In genomic region chr13:21641629-21642028, GRCh38 we compare ENCODE assay signal across 26 cellular contexts. TPM values are rescaled to one million over a fixed set of nuclear protein-coding genes. Genes with fewer than 3 reads are reported as not detected.
"Had no signal": no experiment of that assay in that cellular context is flagged by ENCODE, and none has a peak within 500 bp of the region (broad histone marks: within the 10 kb centered on the region; RNA-seq: fewer than 3 reads in every experiment).

No MANE protein-coding gene starts in this region.

- H3K4me3 ChIP-seq: ascending aorta, esophagus muscularis mucosa, heart right ventricle, left lung, lung, right lobe of liver, tibial nerve had no signal

- H3K36me3 ChIP-seq: ascending aorta, esophagus muscularis mucosa, heart right ventricle, left lung, neutrophil, right lobe of liver, tibial nerve, WERI-Rb-1 had no signal

- ATAC-seq: activated CD4-positive, CD25-positive, alpha-beta regulatory T cell treated with anti-CD3 and anti-CD28 coated beads, Interleukin-2, amount 50 U/mL, for 24 hours; foreskin keratinocyte; heart right ventricle; left lung; right lobe of liver had no signal

- FAIRE-seq: endothelial cell of umbilical vein had no signal

- H3K4me1 ChIP-seq: ascending aorta, esophagus muscularis mucosa, right lobe of liver had no signal

- DNase-seq: activated CD4-positive, alpha-beta T cell treated with anti-CD3 and anti-CD28 coated beads for 48 hours; activated CD4-positive, alpha-beta T cell treated with anti-CD3 and anti-CD28 coated beads, Interleukin-2, amount 50 U/mL, for 48 hours; activated CD8-positive, alpha-beta memory T cell treated with anti-CD3 and anti-CD28 coated beads for 24 hours; activated gamma-delta T cell; activated naive CD4-positive, alpha-beta T cell treated with anti-CD3 and anti-CD28 coated beads, Interleukin-2, amount 10 ng/mL, durations not matched to agents 7 days and 5 days; activated naive CD8-positive, alpha-beta T cell treated with anti-CD3 and anti-CD28 coated beads, Interleukin-2, amount 10 ng/mL, durations not matched to agents 7 days and 5 days; activated T-cell treated with anti-CD3 and anti-CD28 coated beads, Interleukin-2, amount 50 U/mL, for 1 hour; caudate nucleus; heart right ventricle; left lung; naive B cell; nephron progenitor cell; right lobe of liver; stimulated activated CD4-positive, alpha-beta T cell treated with anti-CD3 and anti-CD28 coated beads, Interleukin-2, amount 100 ng/mL, for 48 hours; stimulated activated naive CD4-positive, alpha-beta T cell treated with Interleukin-2 at 50 U/mL for 16 hours; T1000; WERI-Rb-1 had no signal

- H3K9me3 ChIP-seq: ascending aorta, esophagus muscularis mucosa, left lung, neutrophil, right lobe of liver, tibial nerve had no signal

- H3K27ac ChIP-seq: ascending aorta, esophagus muscularis mucosa, foreskin keratinocyte, heart right ventricle, left lung, neutrophil, right lobe of liver, tibial nerve, WERI-Rb-1 had no signal

RNA-seq across cellular contexts. Expression of gene FGF9, which starts 29.2 kb away (rescaled TPM):
- total RNA-seq: ascending aorta, endothelial cell of umbilical vein, osteocyte, right lobe of liver had no signal
